25 cellular contexts compared by ENCODE assay signal in the genomic region with DNA sequence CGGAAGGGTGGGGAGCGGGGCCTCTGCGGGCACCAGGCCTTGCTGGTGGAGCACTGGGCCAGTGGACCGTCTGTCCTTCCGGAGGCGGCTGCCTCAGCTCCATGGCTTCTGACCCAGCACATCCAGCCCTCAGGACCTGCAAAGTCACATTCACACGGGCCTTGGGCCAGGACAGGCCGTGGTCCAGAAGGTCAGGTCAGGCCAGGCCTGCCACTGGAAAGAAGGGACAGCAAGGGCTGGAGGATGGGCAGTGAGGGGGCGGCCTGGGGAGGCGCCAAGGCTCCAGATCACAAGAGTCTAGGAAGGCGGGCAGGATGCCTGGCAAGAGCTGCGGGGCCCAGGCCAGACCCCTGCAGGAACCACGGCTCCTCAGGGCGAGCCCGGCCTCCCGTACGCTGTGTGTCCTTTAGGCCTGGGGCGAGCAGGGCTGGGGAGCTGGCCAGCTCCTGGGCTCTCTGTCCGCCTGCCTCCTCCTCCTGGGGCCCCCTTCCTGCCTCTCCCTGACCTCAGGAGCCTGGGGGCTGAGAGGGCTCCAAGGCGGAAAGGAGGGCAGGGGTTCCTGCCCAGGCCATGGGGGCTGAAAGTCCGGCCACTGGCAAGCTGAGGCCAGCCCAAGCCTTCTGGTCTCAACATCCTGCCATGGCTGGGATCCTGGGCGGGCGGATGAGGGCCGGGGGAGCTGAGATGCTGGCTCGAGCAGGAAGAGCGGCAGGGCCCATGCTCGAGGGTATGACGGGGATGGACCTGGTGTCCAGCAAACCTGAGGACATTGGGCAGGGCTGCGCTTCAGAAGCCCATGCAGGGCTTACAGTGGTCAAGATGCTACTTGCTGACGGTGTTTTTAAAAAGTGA.
DNase-seq lines count a peak whose midpoint lies in the region; ATAC-seq, FAIRE-seq and TF ChIP-seq lines count a peak whose summit lies in the region.
"Had no signal": no experiment of that assay in that cellular context is flagged by ENCODE, and none has a peak within 500 bp of the region (broad histone marks: within the 10 kb centered on the region; RNA-seq: fewer than 3 reads in every experiment).

No MANE protein-coding gene starts in this region.

- no peak overlapping the region for H3K56ac ChIP-seq in H1 (replicated peaks; ENCODE audit: insufficient read length, low read depth, low read length)

- no peak overlapping the region for H2BK15ac ChIP-seq in H1 (ENCODE audit: low read length)

- CTCF ChIA-PET in HepG2 (lab: Yijun Ruan, JAX; ENCODE audit: low intra/inter-chr PET ratio, low total read pairs): no interaction called here
- CTCF ChIA-PET in H1 (lab: Charles Lee; ENCODE audit: partially characterized antibody): interaction anchor here (0.9 to 6.1 kb wide), 6 partner anchors 11 to 30 kb away, joined by 3 to 49 read pairs (median 4); no protein-coding TSS in a partner anchor

- no peaks in the 10 kb centered on the region; the same call in 1 of the 2 replicates for H3K79me1 ChIP-seq in H1 (ENCODE audit: low read depth, low read length)

- H3K4me3 ChIP-seq in liver (ENCODE audit: low read depth in 1 of 3, low read length in 3 of 3): no peak overlapping the region
- H3K4me3 ChIP-seq in HepG2 (replicated peaks in 1 of 3; ENCODE audit: insufficient read depth in 1 of 3, low read depth in 2 of 3, low read length in 3 of 3): no peak overlapping the region
- no peak overlapping the region for H3K4me3 ChIP-seq in H1 (ENCODE audit: extremely low read depth in 1 of 4, insufficient read depth in 2 of 4, low read depth in 3 of 4, low read length in 4 of 4)
- no peak overlapping the region for H3K4me3 ChIP-seq in kidney (ENCODE audit: low read length in 2 of 2)
- H3K4me3 ChIP-seq: esophagus squamous epithelium, gastroesophageal sphincter, GM12878, neural progenitor cell, suprapubic skin, uterus had no signal

- H2BK12ac ChIP-seq in H1 (ENCODE audit: low read depth, low read length): peak overlapping the region; percentile 39; the same call in 1 of the 2 replicates

- H2BK20ac ChIP-seq in H1 (ENCODE audit: low read length): no peak overlapping the region

- peak overlapping the region; percentile 63 for H4K8ac ChIP-seq in H1 (ENCODE audit: extremely low read depth, insufficient read depth, low read length)

- POLR2A ChIA-PET in HepG2 (lab: Yijun Ruan, JAX) (no interaction called here), H1 (lab: Charles Lee; ENCODE audit: partially characterized antibody) (no interaction called here)

- H3K36me3 ChIP-seq in liver (ENCODE audit: control insufficient read depth in 4 of 4, insufficient read depth in 3 of 4, low read depth in 1 of 4, low read length in 3 of 4) (peaks cover 0 to 3% (median 0%) of the 10 kb centered on the region in 4 donors), HepG2 (replicated peaks in 1 of 2; ENCODE audit: control insufficient read depth in 1 of 2, insufficient read depth in 2 of 2, low read length in 2 of 2) (peaks cover 9 to 11% of the 10 kb centered on the region in 2 experiments; a peak in 3 of 5 replicates), H1 (ENCODE audit: control insufficient read depth in 2 of 4, insufficient read depth in 4 of 4, low read length in 3 of 4) (no peaks in the 10 kb centered on the region), kidney (ENCODE audit: control insufficient read depth in 1 of 2, insufficient read depth in 2 of 2, low read length in 2 of 2) (no peaks in the 10 kb centered on the region)
- H3K36me3 ChIP-seq: BE2C, neural progenitor cell, uterus had no signal

- BruUV-seq in HepG2 (replicated peaks; lab: Mats Ljungman, UMichigan): no TSS peak

- no peak overlapping the region for H3K4ac ChIP-seq in H1 (replicated peaks; ENCODE audit: insufficient read length, low read depth, low read length)

- ATAC-seq in HepG2 (no peak), HG02588 (IDR thresholded peaks at IDR 0.05; ENCODE audit: unreplicated experiment) (no peak), GM18868 (IDR thresholded peaks at IDR 0.05; ENCODE audit: unreplicated experiment) (no peak)
- ATAC-seq: gastroesophageal sphincter, GM12878 had no signal

- in situ Hi-C loops in HepG2 (cut with HindIII; ENCODE audit: extremely low pct_ligation_motif_present, low pct_unique_long_range_greater_than_20kb): no loop called here

- H3K18ac ChIP-seq in H1 (ENCODE audit: extremely low read depth, low read length): peak overlapping the region; percentile 71; the same call in 1 of the 2 replicates

- H3K79me2 ChIP-seq in HepG2 (ENCODE audit: insufficient read depth, low read length) (no peaks in the 10 kb centered on the region), H1 (ENCODE audit: control insufficient read depth in 1 of 2, insufficient read depth in 2 of 2, low read length in 2 of 2) (no peaks in the 10 kb centered on the region)

- no peak overlapping the region for H3K23ac ChIP-seq in H1 (ENCODE audit: insufficient read length)

- TF ChIP-seq CTCF in liver (IDR thresholded peaks at IDR 0.05; ENCODE audit: low read depth, low read length, missing input control) (no peak), HepG2 (CRISPR knock-in tag; IDR thresholded peaks at IDR 0.05) (no peak), H1 (IDR thresholded peaks at IDR 0.05; ENCODE audit: control extremely low read depth in 1 of 3, insufficient read depth in 1 of 3, low read depth in 1 of 3, low read length in 3 of 3) (no peak), kidney (IDR thresholded peaks at IDR 0.05; ENCODE audit: borderline replicate concordance, extremely low read depth, insufficient read depth) (no peak)

- H2AK5ac ChIP-seq in H1 (ENCODE audit: low read depth, low read length): no peak overlapping the region

- TF ChIP-seq RAD21 in liver (IDR thresholded peaks at IDR 0.05) (no peak), HepG2 (CRISPR knock-in tag; IDR thresholded peaks at IDR 0.05) (no peak), H1 (IDR thresholded peaks at IDR 0.05 in 1 of 2, conservative IDR thresholded peaks at IDR 0.05 in 1 of 2; ENCODE audit: low read depth in 2 of 2, low read length in 2 of 2) (no peak)

- TF ChIP-seq POLR2A in HepG2 (IDR thresholded peaks at IDR 0.05; ENCODE audit: insufficient read depth in 1 of 2, low read depth in 2 of 2, low read length in 2 of 2): no peak
- TF ChIP-seq POLR2A in H1 (IDR thresholded peaks at IDR 0.05; ENCODE audit: control extremely low read depth in 1 of 2, low read depth in 2 of 2, low read length in 2 of 2): no peak

- H3K9ac ChIP-seq in liver (ENCODE audit: low read depth in 1 of 2, low read length in 2 of 2) (no peak overlapping the region), HepG2 (ENCODE audit: insufficient read depth, low read depth, low read length) (no peak overlapping the region), H1 (replicated peaks in 1 of 4; ENCODE audit: extremely low read depth in 1 of 4, low read depth in 3 of 4, low read length in 3 of 4) (no peak overlapping the region), kidney (ENCODE audit: low read length in 2 of 2) (no peak overlapping the region)

- no peak overlapping the region for H3K14ac ChIP-seq in H1 (ENCODE audit: insufficient read length)

- H3K9me3 ChIP-seq in liver (ENCODE audit: control insufficient read depth in 4 of 4, low read length in 3 of 4) (no peaks in the 10 kb centered on the region), HepG2 (ENCODE audit: low read length) (no peaks in the 10 kb centered on the region), H1 (ENCODE audit: insufficient read depth in 2 of 2, low read depth in 1 of 2, low read length in 1 of 2) (no peaks in the 10 kb centered on the region), kidney (ENCODE audit: control insufficient read depth in 1 of 2, low read length in 2 of 2) (no peaks in the 10 kb centered on the region)
- H3K9me3 ChIP-seq: BE2C, esophagus squamous epithelium, gastroesophageal sphincter, suprapubic skin, uterus had no signal

- H2BK120ac ChIP-seq in H1 (replicated peaks; ENCODE audit: low read depth, low read length): no peak overlapping the region

- no peak overlapping the region for H3K4me2 ChIP-seq in HepG2 (ENCODE audit: low read depth, low read length)
- no peak overlapping the region for H3K4me2 ChIP-seq in H1 (ENCODE audit: insufficient read depth in 1 of 2, low read depth in 2 of 2, low read length in 2 of 2)
- H3K4me2 ChIP-seq: neural progenitor cell had no signal

- no peak overlapping the region for H4K5ac ChIP-seq in H1 (ENCODE audit: insufficient read length, low read depth, low read length)

- H3K23me2 ChIP-seq in H1 (ENCODE audit: low read depth, low read length): no peaks in the 10 kb centered on the region

- 69% methylated on average over 30 of the region's 30 CpGs for WGBS in liver
- 99% methylated on average over 16 of the region's 30 CpGs for WGBS in HepG2 (ENCODE audit: low lambda C conversion rate)
- WGBS in H1 (ENCODE audit: extremely low coverage in 1 of 2, insufficient coverage in 1 of 2, insufficient read length in 1 of 2, insufficient replicate concordance in 2 of 2, low coverage in 1 of 2, low lambda C conversion rate in 2 of 2, missing lambda C conversion rate in 1 of 2), 2 experiments: 94% methylated on average over 28 of the region's 30 CpGs; no CpG with 5 or more reads in 1 of the 2 experiments

- H3K4me1 ChIP-seq in liver (ENCODE audit: control insufficient read depth in 4 of 4, insufficient read depth in 4 of 4, low read length in 3 of 4): peaks cover 11 to 15% (median 12%) of the 10 kb centered on the region in 4 donors
- no peaks in the 10 kb centered on the region for H3K4me1 ChIP-seq in HepG2 (ENCODE audit: insufficient read depth, low read length)
- H3K4me1 ChIP-seq in H1 (replicated peaks in 1 of 4; ENCODE audit: control insufficient read depth in 3 of 4, insufficient read depth in 4 of 4, low read length in 3 of 4): 0 out of 7 replicates have a peak, but pooled peaks cover 0 to 2% (median 0%) of the 10 kb centered on the region in 4 experiments
- no peaks in the 10 kb centered on the region for H3K4me1 ChIP-seq in kidney (ENCODE audit: control insufficient read depth in 1 of 2, insufficient read depth in 1 of 2, low read depth in 1 of 2, low read length in 2 of 2)
- H3K4me1 ChIP-seq: neural progenitor cell, suprapubic skin, uterus had no signal

- H2AFZ ChIP-seq in HepG2 (ENCODE audit: low read length) (no peak overlapping the region), H1 (ENCODE audit: low read length) (no peak overlapping the region)
- H2AFZ ChIP-seq: neural progenitor cell had no signal

- H3K27ac ChIP-seq in liver (ENCODE audit: low read depth in 1 of 2, low read length in 2 of 2): peak overlapping the region; percentile 39 to 47
- no peak overlapping the region for H3K27ac ChIP-seq in HepG2 (ENCODE audit: extremely low read length, insufficient read depth, low read length)
- H3K27ac ChIP-seq in H1 (ENCODE audit: low read depth, low read length): peak overlapping the region; percentile 36; the same call in 1 of the 2 replicates
- no peak overlapping the region for H3K27ac ChIP-seq in kidney (ENCODE audit: low read depth in 2 of 2, low read length in 2 of 2)
- H3K27ac ChIP-seq: esophagus squamous epithelium, gastroesophageal sphincter, neural progenitor cell, suprapubic skin, uterus had no signal

- H3K27me3 ChIP-seq in liver (ENCODE audit: control insufficient read depth in 4 of 4, insufficient read depth in 4 of 4, low read length in 3 of 4): no peaks in the 10 kb centered on the region
- H3K27me3 ChIP-seq in HepG2 (ENCODE audit: control insufficient read depth in 1 of 2, insufficient read depth in 2 of 2, low read length in 2 of 2): no peaks in the 10 kb centered on the region
- no peaks in the 10 kb centered on the region for H3K27me3 ChIP-seq in H1 (replicated peaks in 1 of 4; ENCODE audit: control insufficient read depth in 3 of 4, extremely low read depth in 1 of 4, insufficient read depth in 3 of 4, low read length in 3 of 4)
- H3K27me3 ChIP-seq: BE2C, esophagus squamous epithelium, gastroesophageal sphincter, neural progenitor cell, suprapubic skin, uterus had no signal

- TF ChIP-seq EP300 in HepG2 (IDR thresholded peaks at IDR 0.05; ENCODE audit: low read depth in 2 of 2, low read length in 2 of 2) (no peak), HepG2 (CRISPR knock-in tag; IDR thresholded peaks at IDR 0.05; ENCODE audit: borderline replicate concordance) (no peak), H1 (IDR thresholded peaks at IDR 0.05; ENCODE audit: borderline replicate concordance in 1 of 2, low read depth in 2 of 2, low read length in 2 of 2) (no peak)

- no peak overlapping the region for H4K91ac ChIP-seq in H1 (replicated peaks; ENCODE audit: insufficient read length, low read length)

- FAIRE-seq in HepG2 (lab: Jason Lieb, UNC): no peak
- no peak for FAIRE-seq in H1 (lab: Jason Lieb, UNC)
- no peak for FAIRE-seq in kidney (lab: Jason Lieb, UNC)
- peak; percentile 81 for FAIRE-seq in urothelium cell line (lab: Jason Lieb, UNC)
- FAIRE-seq: GM12878, small intestine had no signal

- H4K20me1 ChIP-seq in HepG2 (ENCODE audit: insufficient read depth, low read length): no peaks in the 10 kb centered on the region
- peaks cover 0 to 3% of the 10 kb centered on the region in 2 experiments for H4K20me1 ChIP-seq in H1 (replicated peaks in 1 of 2; ENCODE audit: control insufficient read depth in 1 of 2, insufficient read depth in 2 of 2, low read length in 2 of 2)

- DNase-seq in HepG2 (ENCODE audit: low spot score): no peak
- no peak for DNase-seq in H1 (ENCODE audit: low read depth in 1 of 2, low spot score in 2 of 2)
- peak; percentile 76 for DNase-seq in kidney
- DNase-seq in urothelium cell line (ENCODE audit: low spot score): no peak
- no peak for DNase-seq in UCSD-AML1 (lab: John Stamatoyannopoulos, UW; ENCODE audit: unreplicated experiment)
- DNase-seq: activated naive CD4-positive, alpha-beta T cell treated with Interleukin-2 at 50 U/mL for 16 hours; activated T-cell treated with anti-CD3 and anti-CD28 coated beads, Interleukin-2, amount 50 U/mL, for 48 hours; BE2C; cortex of kidney; esophagus squamous epithelium; islet precursor cell; mammary epithelial cell; NCI-H1048; NCI-H2029; SIG-M5; small intestine; stimulated activated CD4-positive, alpha-beta T cell treated with anti-CD3 and anti-CD28 coated beads, Interleukin-2, amount 100 ng/mL, for 24 hours; uterus had no signal

- intact Hi-C loops in HepG2 (cut with micrococcal nuclease; ENCODE audit: unreplicated experiment) (no loop called here), kidney (cut with DNase I) (no loop called here)

- peak overlapping the region; percentile 89 for H2BK5ac ChIP-seq in H1 (ENCODE audit: low read depth, low read length)

Comparison
In these comparisons a context has a peak if more than half of its experiments do, and no peak if none do; other contexts are left out.
1. H3K27ac ChIP-seq: peak in liver (2 of 2) and H1 (single experiment); none in HepG2 (single experiment) and kidney (0 of 2).